1 cellular context compared by ENCODE assay signal in genomic region chr5:50653946-50654345, GRCh38.
TF ChIP-seq lines count a peak whose summit lies in the region.

No MANE protein-coding gene starts in this region.

TF ChIP-seq in GM12878, 131 proteins besides CTCF, POLR2A, EP300 and RAD21 (continued from another document):
- TF ChIP-seq E2F8 (IDR thresholded peaks at IDR 0.05; ENCODE audit: low read depth, partially characterized antibody) (no peak), EED (IDR thresholded peaks at IDR 0.05; ENCODE audit: low read depth) (no peak), MTA2 (IDR thresholded peaks at IDR 0.05; ENCODE audit: low read depth) (no peak), SPI1 (IDR thresholded peaks at IDR 0.05; ENCODE audit: borderline replicate concordance, insufficient read depth, low read depth, low read length) (0 out of 2 replicates have a peak, but pooled peaks have one; percentile 19), MEF2B (IDR thresholded peaks at IDR 0.05; ENCODE audit: partially characterized antibody, poor library complexity, severe bottlenecking) (peak; percentile 34), YY1 (IDR thresholded peaks at IDR 0.05; ENCODE audit: low read depth, low read length) (peak; percentile 47; the same call in 1 of the 2 replicates), SMARCA5 (IDR thresholded peaks at IDR 0.05) (no peak), ZNF687 (IDR thresholded peaks at IDR 0.05) (peak; percentile 34; the same call in 1 of the 2 replicates), IKZF2 (IDR thresholded peaks at IDR 0.05) (peak in 1 of 2 experiments; percentile 45; a peak in 1 of 4 replicates), RUNX3 (IDR thresholded peaks at IDR 0.05; ENCODE audit: low read length) (peak; percentile 17; the same call in 1 of the 2 replicates), BHLHE40 (IDR thresholded peaks at IDR 0.05; ENCODE audit: borderline replicate concordance in 1 of 2, low read depth in 2 of 2, low read length in 1 of 2) (peak; percentile 93 to 94), JUNB (IDR thresholded peaks at IDR 0.05) (no peak), RAD51 (IDR thresholded peaks at IDR 0.05) (peak; percentile 75)
- TF ChIP-seq, protein P1, sequence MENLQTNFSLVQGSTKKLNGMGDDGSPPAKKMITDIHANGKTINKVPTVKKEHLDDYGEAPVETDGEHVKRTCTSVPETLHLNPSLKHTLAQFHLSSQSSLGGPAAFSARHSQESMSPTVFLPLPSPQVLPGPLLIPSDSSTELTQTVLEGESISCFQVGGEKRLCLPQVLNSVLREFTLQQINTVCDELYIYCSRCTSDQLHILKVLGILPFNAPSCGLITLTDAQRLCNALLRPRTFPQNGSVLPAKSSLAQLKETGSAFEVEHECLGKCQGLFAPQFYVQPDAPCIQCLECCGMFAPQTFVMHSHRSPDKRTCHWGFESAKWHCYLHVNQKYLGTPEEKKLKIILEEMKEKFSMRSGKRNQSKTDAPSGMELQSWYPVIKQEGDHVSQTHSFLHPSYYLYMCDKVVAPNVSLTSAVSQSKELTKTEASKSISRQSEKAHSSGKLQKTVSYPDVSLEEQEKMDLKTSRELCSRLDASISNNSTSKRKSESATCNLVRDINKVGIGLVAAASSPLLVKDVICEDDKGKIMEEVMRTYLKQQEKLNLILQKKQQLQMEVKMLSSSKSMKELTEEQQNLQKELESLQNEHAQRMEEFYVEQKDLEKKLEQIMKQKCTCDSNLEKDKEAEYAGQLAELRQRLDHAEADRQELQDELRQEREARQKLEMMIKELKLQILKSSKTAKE (IDR thresholded peaks at IDR 0.05; ENCODE audit: low read depth, poor library complexity, severe bottlenecking), result no peak
